In the genomic region with DNA sequence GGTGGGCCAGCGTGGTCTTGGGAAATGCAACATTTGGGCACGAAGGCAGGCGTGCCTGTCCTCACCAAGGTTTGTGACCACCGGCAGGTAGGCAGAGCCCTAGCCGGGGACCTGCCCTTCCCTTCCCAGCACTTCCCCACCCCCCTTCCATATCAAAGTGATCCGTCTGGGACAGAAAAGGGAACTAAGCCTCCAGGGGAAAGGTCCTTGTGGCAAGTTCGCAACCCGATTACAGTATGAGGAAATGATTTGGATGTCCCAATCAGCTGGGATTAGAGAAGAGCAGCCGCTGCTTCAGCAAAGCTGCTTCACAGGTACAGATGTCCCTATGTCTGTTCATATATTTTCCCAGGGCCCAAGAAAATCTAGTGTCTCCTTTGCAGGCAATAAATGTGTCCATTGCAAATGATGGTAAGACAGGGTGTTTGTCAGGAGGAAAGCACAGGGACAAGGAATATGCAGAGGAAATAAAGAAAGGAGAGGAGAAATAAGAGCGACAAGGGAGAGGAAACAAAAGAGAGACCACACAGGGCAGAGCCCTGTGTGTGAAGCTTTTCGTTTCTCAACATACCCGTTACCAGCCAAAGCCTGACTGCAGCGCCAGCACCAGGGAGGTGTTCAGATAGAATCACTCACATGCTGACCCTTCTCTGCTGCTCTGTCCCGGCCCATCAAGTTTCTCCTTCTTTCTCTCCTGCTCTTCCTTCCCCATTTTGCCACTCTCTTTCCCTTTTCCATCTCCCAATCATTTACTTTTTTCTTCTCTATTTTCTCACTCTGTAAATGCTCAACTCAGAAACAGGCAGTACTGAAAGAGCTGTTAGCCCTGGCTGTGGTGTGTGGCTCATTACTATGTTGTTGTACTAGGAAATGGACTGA, we compare ENCODE assay signal across 1 cellular context.
TF ChIP-seq lines count a peak whose summit lies in the region.

No MANE protein-coding gene starts in this region.

TF ChIP-seq in K562, 482 proteins besides CTCF, POLR2A, EP300 and RAD21 (continued from another document):
- TF ChIP-seq, protein P1, sequence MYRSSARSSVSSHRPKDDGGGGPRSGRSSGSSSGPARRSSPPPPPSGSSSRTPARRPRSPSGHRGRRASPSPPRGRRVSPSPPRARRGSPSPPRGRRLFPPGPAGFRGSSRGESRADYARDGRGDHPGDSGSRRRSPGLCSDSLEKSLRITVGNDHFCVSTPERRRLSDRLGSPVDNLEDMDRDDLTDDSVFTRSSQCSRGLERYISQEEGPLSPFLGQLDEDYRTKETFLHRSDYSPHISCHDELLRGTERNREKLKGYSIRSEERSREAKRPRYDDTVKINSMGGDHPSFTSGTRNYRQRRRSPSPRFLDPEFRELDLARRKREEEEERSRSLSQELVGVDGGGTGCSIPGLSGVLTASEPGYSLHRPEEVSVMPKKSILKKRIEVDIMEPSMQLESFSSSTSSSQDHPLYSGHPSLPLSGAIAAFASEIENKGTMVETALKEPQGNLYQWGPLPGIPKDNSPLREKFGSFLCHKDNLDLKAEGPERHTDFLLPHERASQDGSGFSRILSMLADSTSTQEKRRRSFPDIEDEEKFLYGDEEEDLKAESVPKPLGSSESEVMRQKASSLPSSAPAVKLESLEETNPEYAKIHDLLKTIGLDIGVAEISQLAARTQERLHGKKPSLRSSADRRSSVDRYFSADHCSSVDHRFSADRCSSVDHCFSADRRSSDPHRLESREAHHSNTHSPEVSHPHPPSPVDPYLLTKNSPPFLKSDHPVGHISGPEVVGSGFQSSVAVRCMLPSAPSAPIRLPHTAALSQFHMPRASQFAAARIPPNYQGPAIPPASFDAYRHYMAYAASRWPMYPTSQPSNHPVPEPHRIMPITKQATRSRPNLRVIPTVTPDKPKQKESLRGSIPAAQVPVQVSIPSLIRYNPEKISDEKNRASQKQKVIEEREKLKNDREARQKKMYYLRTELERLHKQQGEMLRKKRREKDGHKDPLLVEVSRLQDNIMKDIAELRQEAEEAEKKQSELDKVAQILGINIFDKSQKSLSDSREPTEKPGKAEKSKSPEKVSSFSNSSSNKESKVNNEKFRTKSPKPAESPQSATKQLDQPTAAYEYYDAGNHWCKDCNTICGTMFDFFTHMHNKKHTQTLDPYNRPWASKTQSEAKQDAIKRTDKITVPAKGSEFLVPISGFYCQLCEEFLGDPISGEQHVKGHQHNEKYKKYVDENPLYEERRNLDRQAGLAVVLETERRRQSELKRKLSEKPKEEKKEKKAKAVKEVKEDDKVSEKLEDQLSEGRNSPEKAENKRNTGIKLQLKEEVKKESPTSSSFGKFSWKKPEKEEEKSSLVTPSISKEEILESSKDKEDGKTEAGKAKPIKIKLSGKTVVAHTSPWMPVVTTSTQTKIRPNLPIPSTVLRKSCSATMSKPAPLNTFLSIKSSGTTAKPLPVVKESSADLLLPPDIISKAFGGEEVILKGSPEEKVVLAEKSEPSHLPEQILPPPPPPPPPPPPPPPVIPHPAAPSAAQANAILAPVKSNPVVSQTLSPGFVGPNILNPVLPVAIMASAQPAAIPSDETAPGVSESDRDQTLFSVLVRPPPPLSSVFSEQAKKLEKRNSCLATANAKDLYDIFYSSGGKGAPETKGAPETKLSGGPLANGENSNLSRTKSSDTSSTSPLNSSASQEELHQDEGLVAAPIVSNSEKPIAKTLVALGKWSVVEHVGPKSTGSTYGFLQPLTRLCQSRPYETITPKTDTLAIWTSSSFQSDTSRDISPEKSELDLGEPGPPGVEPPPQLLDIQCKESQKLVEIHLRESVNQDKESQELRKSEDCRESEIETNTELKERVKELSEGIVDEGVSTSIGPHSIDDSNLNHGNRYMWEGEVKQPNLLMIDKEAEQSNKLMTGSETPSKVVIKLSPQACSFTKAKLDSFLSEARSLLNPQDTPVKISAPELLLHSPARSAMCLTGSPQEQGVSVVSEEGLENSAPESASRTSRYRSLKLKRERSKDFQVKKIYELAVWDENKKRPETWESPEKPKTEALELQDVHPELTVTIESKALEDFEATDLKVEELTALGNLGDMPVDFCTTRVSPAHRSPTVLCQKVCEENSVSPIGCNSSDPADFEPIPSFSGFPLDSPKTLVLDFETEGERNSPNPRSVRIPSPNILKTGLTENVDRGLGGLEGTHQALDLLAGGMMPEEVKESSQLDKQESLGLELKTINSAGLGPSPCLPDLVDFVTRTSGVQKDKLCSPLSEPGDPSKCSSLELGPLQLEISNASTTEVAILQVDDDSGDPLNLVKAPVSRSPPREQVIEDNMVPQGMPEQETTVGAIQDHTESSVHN (IDR thresholded peaks at IDR 0.05; ENCODE audit: borderline replicate concordance in 1 of 2, low read depth in 1 of 2): no peak
- 0 out of 2 replicates have a peak, but pooled peaks have one; percentile 9 for TF ChIP-seq CBFA2T3 (IDR thresholded peaks at IDR 0.05)
- TF ChIP-seq FUS (optimal IDR thresholded peaks at IDR 0.05; ENCODE audit: low read depth, low read length): no peak
- TF ChIP-seq TEAD4 (IDR thresholded peaks at IDR 0.05; ENCODE audit: low read length): peak; percentile 8; the same call in 1 of the 2 replicates
- no peak for TF ChIP-seq TEAD4 (CRISPR knock-in tag; IDR thresholded peaks at IDR 0.05; ENCODE audit: borderline replicate concordance)
- TF ChIP-seq MCM5 (IDR thresholded peaks at IDR 0.05; ENCODE audit: low read depth): no peak
- TF ChIP-seq CXXC5 (CRISPR knock-in tag; IDR thresholded peaks at IDR 0.05): no peak
- TF ChIP-seq, protein P2, sequence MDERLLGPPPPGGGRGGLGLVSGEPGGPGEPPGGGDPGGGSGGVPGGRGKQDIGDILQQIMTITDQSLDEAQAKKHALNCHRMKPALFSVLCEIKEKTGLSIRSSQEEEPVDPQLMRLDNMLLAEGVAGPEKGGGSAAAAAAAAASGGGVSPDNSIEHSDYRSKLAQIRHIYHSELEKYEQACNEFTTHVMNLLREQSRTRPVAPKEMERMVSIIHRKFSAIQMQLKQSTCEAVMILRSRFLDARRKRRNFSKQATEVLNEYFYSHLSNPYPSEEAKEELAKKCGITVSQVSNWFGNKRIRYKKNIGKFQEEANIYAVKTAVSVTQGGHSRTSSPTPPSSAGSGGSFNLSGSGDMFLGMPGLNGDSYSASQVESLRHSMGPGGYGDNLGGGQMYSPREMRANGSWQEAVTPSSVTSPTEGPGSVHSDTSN (CRISPR knock-in tag; IDR thresholded peaks at IDR 0.05; ENCODE audit: low read depth): no peak
- TF ChIP-seq, protein P2 (tag; conservative IDR thresholded peaks at IDR 0.05; ENCODE audit: low read depth): no peak
- peak; percentile 14; the same call in 1 of the 2 replicates for TF ChIP-seq TCF3 (CRISPR knock-in tag; IDR thresholded peaks at IDR 0.05)
- no peak for TF ChIP-seq TSC22D4 (tag; IDR thresholded peaks at IDR 0.05)
- TF ChIP-seq, protein P3, sequence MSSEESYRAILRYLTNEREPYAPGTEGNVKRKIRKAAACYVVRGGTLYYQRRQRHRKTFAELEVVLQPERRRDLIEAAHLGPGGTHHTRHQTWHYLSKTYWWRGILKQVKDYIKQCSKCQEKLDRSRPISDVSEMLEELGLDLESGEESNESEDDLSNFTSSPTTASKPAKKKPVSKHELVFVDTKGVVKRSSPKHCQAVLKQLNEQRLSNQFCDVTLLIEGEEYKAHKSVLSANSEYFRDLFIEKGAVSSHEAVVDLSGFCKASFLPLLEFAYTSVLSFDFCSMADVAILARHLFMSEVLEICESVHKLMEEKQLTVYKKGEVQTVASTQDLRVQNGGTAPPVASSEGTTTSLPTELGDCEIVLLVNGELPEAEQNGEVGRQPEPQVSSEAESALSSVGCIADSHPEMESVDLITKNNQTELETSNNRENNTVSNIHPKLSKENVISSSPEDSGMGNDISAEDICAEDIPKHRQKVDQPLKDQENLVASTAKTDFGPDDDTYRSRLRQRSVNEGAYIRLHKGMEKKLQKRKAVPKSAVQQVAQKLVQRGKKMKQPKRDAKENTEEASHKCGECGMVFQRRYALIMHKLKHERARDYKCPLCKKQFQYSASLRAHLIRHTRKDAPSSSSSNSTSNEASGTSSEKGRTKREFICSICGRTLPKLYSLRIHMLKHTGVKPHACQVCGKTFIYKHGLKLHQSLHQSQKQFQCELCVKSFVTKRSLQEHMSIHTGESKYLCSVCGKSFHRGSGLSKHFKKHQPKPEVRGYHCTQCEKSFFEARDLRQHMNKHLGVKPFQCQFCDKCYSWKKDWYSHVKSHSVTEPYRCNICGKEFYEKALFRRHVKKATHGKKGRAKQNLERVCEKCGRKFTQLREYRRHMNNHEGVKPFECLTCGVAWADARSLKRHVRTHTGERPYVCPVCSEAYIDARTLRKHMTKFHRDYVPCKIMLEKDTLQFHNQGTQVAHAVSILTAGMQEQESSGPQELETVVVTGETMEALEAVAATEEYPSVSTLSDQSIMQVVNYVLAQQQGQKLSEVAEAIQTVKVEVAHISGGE (CRISPR knock-in tag; IDR thresholded peaks at IDR 0.05): no peak
- TF ChIP-seq, protein P4, sequence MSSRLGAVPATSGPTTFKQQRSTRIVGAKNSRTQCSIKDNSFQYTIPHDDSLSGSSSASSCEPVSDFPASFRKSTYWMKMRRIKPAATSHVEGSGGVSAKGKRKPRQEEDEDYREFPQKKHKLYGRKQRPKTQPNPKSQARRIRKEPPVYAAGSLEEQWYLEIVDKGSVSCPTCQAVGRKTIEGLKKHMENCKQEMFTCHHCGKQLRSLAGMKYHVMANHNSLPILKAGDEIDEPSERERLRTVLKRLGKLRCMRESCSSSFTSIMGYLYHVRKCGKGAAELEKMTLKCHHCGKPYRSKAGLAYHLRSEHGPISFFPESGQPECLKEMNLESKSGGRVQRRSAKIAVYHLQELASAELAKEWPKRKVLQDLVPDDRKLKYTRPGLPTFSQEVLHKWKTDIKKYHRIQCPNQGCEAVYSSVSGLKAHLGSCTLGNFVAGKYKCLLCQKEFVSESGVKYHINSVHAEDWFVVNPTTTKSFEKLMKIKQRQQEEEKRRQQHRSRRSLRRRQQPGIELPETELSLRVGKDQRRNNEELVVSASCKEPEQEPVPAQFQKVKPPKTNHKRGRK (tag; IDR thresholded peaks at IDR 0.05): peak; percentile 90
- TF ChIP-seq RCOR1 (IDR thresholded peaks at IDR 0.05; ENCODE audit: borderline replicate concordance in 1 of 2, low read depth in 2 of 2, low read length in 2 of 2): 0 out of 4 replicates have a peak, but pooled peaks of 1 of the 2 experiments have one; percentile 13
- TF ChIP-seq CEBPB (tag; IDR thresholded peaks at IDR 0.05): peak; percentile 79
- peak; percentile 34; the same call in 1 of the 2 replicates for TF ChIP-seq SPI1 (IDR thresholded peaks at IDR 0.05; ENCODE audit: borderline replicate concordance, low read depth, low read length)
- TF ChIP-seq, protein P5, sequence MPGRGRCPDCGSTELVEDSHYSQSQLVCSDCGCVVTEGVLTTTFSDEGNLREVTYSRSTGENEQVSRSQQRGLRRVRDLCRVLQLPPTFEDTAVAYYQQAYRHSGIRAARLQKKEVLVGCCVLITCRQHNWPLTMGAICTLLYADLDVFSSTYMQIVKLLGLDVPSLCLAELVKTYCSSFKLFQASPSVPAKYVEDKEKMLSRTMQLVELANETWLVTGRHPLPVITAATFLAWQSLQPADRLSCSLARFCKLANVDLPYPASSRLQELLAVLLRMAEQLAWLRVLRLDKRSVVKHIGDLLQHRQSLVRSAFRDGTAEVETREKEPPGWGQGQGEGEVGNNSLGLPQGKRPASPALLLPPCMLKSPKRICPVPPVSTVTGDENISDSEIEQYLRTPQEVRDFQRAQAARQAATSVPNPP (IDR thresholded peaks at IDR 0.05; ENCODE audit: borderline replicate concordance, insufficient read depth, insufficient read length): no peak
